Comparison of ENCODE assay signal across 9 cellular contexts in the genomic region with DNA sequence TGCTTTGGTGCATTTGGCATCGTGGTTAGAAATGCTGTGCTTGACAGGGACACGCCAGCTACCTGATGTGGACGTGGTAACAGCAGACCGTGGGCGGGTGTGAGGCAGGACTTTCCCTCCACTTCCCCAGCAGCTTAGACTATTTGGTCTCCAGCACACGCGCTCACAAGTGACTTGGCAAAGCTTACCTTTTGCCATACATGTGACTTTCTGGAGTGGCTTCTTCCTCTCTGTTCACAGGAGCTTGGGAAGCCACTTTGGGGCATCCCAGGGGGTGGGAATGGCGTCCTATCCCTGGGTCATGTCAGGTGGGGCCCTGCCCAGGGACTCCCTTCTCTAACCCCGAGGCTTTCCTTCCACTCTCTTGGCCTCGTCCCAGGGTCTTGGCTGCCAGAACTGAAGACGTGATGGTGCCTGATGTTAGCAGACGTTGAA.
DNase-seq lines count a peak whose midpoint lies in the region; ATAC-seq and TF ChIP-seq lines count a peak whose summit lies in the region.
"Had no signal": no experiment of that assay in that cellular context is flagged by ENCODE, and none has a peak within 500 bp of the region (broad histone marks: within the 10 kb centered on the region; RNA-seq: fewer than 3 reads in every experiment).

No MANE protein-coding gene starts in this region.

- H3K4me1 ChIP-seq in transverse colon = no peaks in the 10 kb centered on the region

- no peaks in the 10 kb centered on the region for H3K36me3 ChIP-seq in transverse colon

- TF ChIP-seq EP300 in transverse colon (IDR thresholded peaks at IDR 0.05; ENCODE audit: low read depth) = no peak

- TF ChIP-seq POLR2A in transverse colon (IDR thresholded peaks at IDR 0.05) = no peak

- no peaks in the 10 kb centered on the region for H3K27me3 ChIP-seq in transverse colon

- ATAC-seq in GM18511 (IDR thresholded peaks at IDR 0.05; ENCODE audit: unreplicated experiment) (peak; percentile 87), HG02678 (IDR thresholded peaks at IDR 0.05; ENCODE audit: unreplicated experiment) (peak; percentile 80), GM18519 (IDR thresholded peaks at IDR 0.05; ENCODE audit: low FRiP score, unreplicated experiment) (no peak)

- no peaks in the 10 kb centered on the region for H3K9me3 ChIP-seq in transverse colon

- no peak overlapping the region for H3K4me3 ChIP-seq in coronary artery
- no peak overlapping the region for H3K4me3 ChIP-seq in transverse colon
- H3K4me3 ChIP-seq: SK-N-MC had no signal

- TF ChIP-seq CTCF in coronary artery (IDR thresholded peaks at IDR 0.05) (no peak), transverse colon (IDR thresholded peaks at IDR 0.05) (no peak)

- H3K27ac ChIP-seq in coronary artery (no peak overlapping the region), transverse colon (no peak overlapping the region)
- H3K27ac ChIP-seq: SK-N-MC had no signal

- 62 to 65% methylated on average over 3 to 12 of the region's 12 CpGs for WGBS in transverse colon (ENCODE audit: low coverage in 1 of 2), 2 donors

- peak; percentile 35 to 46 for DNase-seq in activated CD4-positive, alpha-beta T cell treated with anti-CD3 and anti-CD28 coated beads, Interleukin-2, amount 50 U/mL, for 4 hours
- DNase-seq in stimulated activated CD4-positive, alpha-beta T cell treated with anti-CD3 and anti-CD28 coated beads, Interleukin-12 subunit alpha, Interleukin-12 subunit beta, amount 100 ng/mL, for 4 hours = peak; percentile 39
- DNase-seq in coronary artery (ENCODE audit: low spot score) (no peak), HuH-7 (ENCODE audit: low spot score) (no peak), transverse colon (no peak)

- intact Hi-C loops in transverse colon (cut with DNase I; ENCODE audit: low total_unique reads) = loop anchor here (10.0 kb wide), 1 partner anchor 1511 kb away; the partner anchor contains the start of gene CALML3

- in situ Hi-C loops in transverse colon (cut with MboI; ENCODE audit: low pct_ligation_motif_present in 1 of 4, low pct_unique_long_range_greater_than_20kb in 1 of 4, low sequenced_read_pairs in 3 of 4) = no loop called here

Comparison
In these comparisons a context has a peak if more than half of its experiments do, and no peak if none do; other contexts are left out.
1. DNase-seq: peak in activated CD4-positive, alpha-beta T cell treated with anti-CD3 and anti-CD28 coated beads, Interleukin-2, amount 50 U/mL, for 4 hours (2 of 2) and stimulated activated CD4-positive, alpha-beta T cell treated with anti-CD3 and anti-CD28 coated beads, Interleukin-12 subunit alpha, Interleukin-12 subunit beta, amount 100 ng/mL, for 4 hours (single experiment); none in coronary artery (single experiment), HuH-7 (single experiment) and transverse colon (single experiment).